7 cellular contexts compared by ENCODE assay signal in the genomic region with DNA sequence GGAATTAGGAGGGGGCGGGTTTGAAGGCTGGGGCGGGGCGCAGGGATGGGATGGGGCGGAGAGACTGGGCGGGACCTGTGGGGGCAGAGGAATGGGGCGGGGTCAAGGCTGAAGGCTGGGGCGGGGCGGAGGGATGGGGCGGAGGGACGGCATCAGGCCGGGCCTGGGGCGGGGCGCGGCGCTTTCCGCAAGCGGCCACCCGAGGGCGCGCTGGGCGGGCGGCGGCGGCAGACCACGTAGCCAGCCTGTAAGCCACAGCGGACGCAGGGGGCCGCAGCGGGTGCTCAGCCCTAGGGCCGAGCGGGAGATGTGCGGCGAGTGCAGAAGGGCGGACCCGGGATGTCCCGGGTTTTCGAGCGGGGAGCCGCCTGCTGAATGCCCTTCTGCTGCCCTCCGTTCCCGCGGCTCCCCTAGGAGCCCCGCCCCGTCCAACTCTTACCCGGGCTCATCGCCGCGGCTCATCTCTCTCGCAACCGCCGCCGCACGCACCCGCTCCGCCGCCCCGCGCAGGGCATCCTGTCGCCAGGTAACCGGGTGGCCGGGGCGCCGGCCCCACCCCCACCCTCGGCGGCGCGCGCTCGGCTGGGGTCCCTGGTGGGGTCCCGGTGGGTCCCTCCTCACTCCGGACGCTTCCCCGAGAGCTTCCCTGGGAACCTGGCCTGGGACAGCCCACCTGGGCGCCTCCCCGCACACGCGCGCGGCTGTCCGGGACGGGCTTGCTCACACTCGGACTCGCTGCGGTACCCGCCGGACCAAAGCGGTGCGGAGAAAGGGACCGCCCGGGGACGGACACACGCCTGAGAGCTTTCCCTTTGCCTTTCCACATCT. TPM values are rescaled to one million over a fixed set of nuclear protein-coding genes. Genes with fewer than 3 reads are reported as not detected.
DNase-seq lines count a peak whose midpoint lies in the region; ATAC-seq and TF ChIP-seq lines count a peak whose summit lies in the region.

A gene (minus strand): TSS at position 499 of the 828 bp plus-strand sequence. CDS start 50 bp downstream, at position 449.

- peak; percentile 48 for TF ChIP-seq POLR2A in GM18505 (IDR thresholded peaks at IDR 0.05; ENCODE audit: borderline replicate concordance, extremely low read depth, insufficient read depth, insufficient read length)

- peak; percentile 36 to 89 for DNase-seq in NCI-H187 (lab: John Stamatoyannopoulos, UW)
- peak; percentile 48 for DNase-seq in UCSD-AML1 (lab: John Stamatoyannopoulos, UW; ENCODE audit: unreplicated experiment)
- DNase-seq in brain microvascular endothelial cell = peak; percentile 86

- in situ Hi-C loops in brain microvascular endothelial cell (cut with HindIII; ENCODE audit: low pct_ligation_motif_present, low sequenced_read_pairs) = no loop called here

- H3K9ac ChIP-seq in skeletal muscle satellite cell (ENCODE audit: low read depth, low read length) = peak within 1 kb of the TSS; percentile 92

- peaks cover 10% of the 10 kb centered on the region for H3K4me1 ChIP-seq in skeletal muscle satellite cell (ENCODE audit: control insufficient read depth, insufficient read depth, low read length)

- H3K36me3 ChIP-seq in brain microvascular endothelial cell (replicated peaks) = no peaks in the 10 kb centered on the region
- no peaks in the 10 kb centered on the region for H3K36me3 ChIP-seq in skeletal muscle satellite cell (ENCODE audit: insufficient read depth, low read length)

- H3K9me3 ChIP-seq in iPS-18c (ENCODE audit: control insufficient read depth, insufficient read depth, low read length) (peaks cover 2% of the 10 kb centered on the region), skeletal muscle satellite cell (replicated peaks; ENCODE audit: low read length) (no peaks in the 10 kb centered on the region)

- H3K27me3 ChIP-seq in brain microvascular endothelial cell (replicated peaks) (peaks cover 2% of the 10 kb centered on the region), skeletal muscle satellite cell (ENCODE audit: control insufficient read depth, insufficient read depth, low read length) (peaks cover 9% of the 10 kb centered on the region)

- peak within 1 kb of the TSS; percentile 75 for H3K4me3 ChIP-seq in brain microvascular endothelial cell (ENCODE audit: low read depth, low read length)
- H3K4me3 ChIP-seq in iPS-18c (ENCODE audit: insufficient read depth, low read depth, low read length) = peak within 1 kb of the TSS; percentile 86
- peak within 1 kb of the TSS; percentile 95 for H3K4me3 ChIP-seq in skeletal muscle satellite cell (ENCODE audit: low read length)

- H3K4me2 ChIP-seq in skeletal muscle satellite cell (ENCODE audit: low read length) = peak within 1 kb of the TSS; percentile 99

- peak within 1 kb of the TSS; percentile 32 for H3K27ac ChIP-seq in brain microvascular endothelial cell

- peak; percentile 85 for ATAC-seq in GM18505 (IDR thresholded peaks at IDR 0.05; ENCODE audit: unreplicated experiment)
- peak; percentile 86 for ATAC-seq in HG02884 (IDR thresholded peaks at IDR 0.05; ENCODE audit: unreplicated experiment)

- TF ChIP-seq CTCF in brain microvascular endothelial cell (IDR thresholded peaks at IDR 0.05; ENCODE audit: low read depth, low read length, missing control alignments) = peak; percentile 42

RNA-seq across cellular contexts. Expression of the gene that starts here (rescaled TPM):
- 1.7 and 3.0 TPM in 2 replicates for total RNA-seq in skeletal muscle satellite cell (2012; rRNA removed)

Comparison
In these comparisons a context has a peak if more than half of its experiments do, and no peak if none do; other contexts are left out.
1. Peak in every context shown above with its lines: DNase-seq, ATAC-seq, H3K4me3 ChIP-seq and H3K27ac ChIP-seq.